In genomic region chr9:89095755-89096154, GRCh38 we compare ENCODE assay signal across 16 cellular contexts.
A peak's percentile ranks its signal among the peaks of the same experiment; 100 is the strongest.
DNase-seq lines count a peak whose midpoint lies in the region; ATAC-seq and TF ChIP-seq lines count a peak whose summit lies in the region.
"Had no signal": no experiment of that assay in that cellular context is flagged by ENCODE, and none has a peak within 500 bp of the region (broad histone marks: within the 10 kb centered on the region; RNA-seq: fewer than 3 reads in every experiment).

No MANE protein-coding gene starts in this region.

- no peak overlapping the region for H2AK5ac ChIP-seq in mesendoderm (ENCODE audit: low read length)

- intact Hi-C loops in dorsolateral prefrontal cortex (cut with DNase I): no loop called here

- H3K4me1 ChIP-seq in mesendoderm (ENCODE audit: control insufficient read depth, low read depth, low read length): no peaks in the 10 kb centered on the region

- no peak overlapping the region for H2BK5ac ChIP-seq in mesendoderm (ENCODE audit: low read length)

- H2BK15ac ChIP-seq in mesendoderm (replicated peaks; ENCODE audit: low read depth): no peak overlapping the region

- TF ChIP-seq CTCF in dorsolateral prefrontal cortex (IDR thresholded peaks at IDR 0.05 in 54 of 56, conservative IDR thresholded peaks at IDR 0.05 in 2 of 56; ENCODE audit: low read depth in 1 of 56, partially characterized antibody in 56 of 56): no peak

- no peaks in the 10 kb centered on the region for H3K36me3 ChIP-seq in mesendoderm (ENCODE audit: control insufficient read depth, insufficient read depth, low read length)

- H3K9ac ChIP-seq in mesendoderm (ENCODE audit: low read length): no peak overlapping the region
- H3K9ac ChIP-seq: KMS-11 had no signal

- no peak overlapping the region for H3K18ac ChIP-seq in mesendoderm (ENCODE audit: low read length)

- H3K56ac ChIP-seq in mesendoderm (ENCODE audit: low read length): no peak overlapping the region

- no peak overlapping the region for H3K4ac ChIP-seq in mesendoderm (ENCODE audit: low read depth, low read length)

- H3K79me2 ChIP-seq in mesendoderm (ENCODE audit: control insufficient read depth, insufficient read depth, low read length): no peaks in the 10 kb centered on the region

- peak overlapping the region; percentile 13 for H4K8ac ChIP-seq in mesendoderm (ENCODE audit: low read depth, low read length)

- H3K23ac ChIP-seq in mesendoderm (ENCODE audit: low read length): no peak overlapping the region

- peak; percentile 4 for DNase-seq in EL
- peak in 6 of 10 donors; percentile 32 to 74 (median 60) for DNase-seq in dorsolateral prefrontal cortex
- DNase-seq in mesendoderm: no peak
- DNase-seq in skeletal muscle cell (ENCODE audit: low read depth): peak; percentile 10
- DNase-seq in NAMALWA (ENCODE audit: low spot score): no peak
- DNase-seq in HK-2 (ENCODE audit: unreplicated experiment): no peak
- DNase-seq: Calu3, DND-41, HFFc6, NCI-H1092 treated with DMSO at 0.1 percent for 48 hours, NCI-H1694 treated with DMSO at 0.1 percent for 48 hours, NCI-H345, NCI-H526 treated with DMSO at 0.1 percent for 48 hours, RPMI8226 had no signal

- no peak overlapping the region for H3K4me3 ChIP-seq in dorsolateral prefrontal cortex
- no peak overlapping the region for H3K4me3 ChIP-seq in mesendoderm (ENCODE audit: low read length)
- H3K4me3 ChIP-seq in skeletal muscle cell (ENCODE audit: low read depth, low read length): no peak overlapping the region

- no peaks in the 10 kb centered on the region for H3K27me3 ChIP-seq in dorsolateral prefrontal cortex
- no peaks in the 10 kb centered on the region for H3K27me3 ChIP-seq in mesendoderm (ENCODE audit: insufficient read depth, low read length, poor library complexity)

- H2BK120ac ChIP-seq in mesendoderm (ENCODE audit: low read depth, low read length): no peak overlapping the region

- ATAC-seq in GM21447 (IDR thresholded peaks at IDR 0.05; ENCODE audit: unreplicated experiment): no peak

- H3K79me1 ChIP-seq in mesendoderm (ENCODE audit: low read length): no peaks in the 10 kb centered on the region

- WGBS in mesendoderm (ENCODE audit: extremely low coverage, insufficient coverage, low lambda C conversion rate): no CpG with 5 or more reads among the region's 8 CpGs

- H3K27ac ChIP-seq in dorsolateral prefrontal cortex (peak overlapping the region in 39 of 59 donors; percentile 5 to 84 (median 58)), mesendoderm (ENCODE audit: low read depth, low read length) (no peak overlapping the region)
- H3K27ac ChIP-seq: KMS-11 had no signal

- H4K5ac ChIP-seq in mesendoderm (ENCODE audit: low read length): no peak overlapping the region

- no peak overlapping the region for H3K4me2 ChIP-seq in mesendoderm (ENCODE audit: low read length)
- H3K4me2 ChIP-seq: KMS-11 had no signal

Comparison
In these comparisons a context has a peak if more than half of its experiments do, and no peak if none do; other contexts are left out.
1. DNase-seq: peak in EL (single experiment), dorsolateral prefrontal cortex (6 of 10) and skeletal muscle cell (single experiment); none in mesendoderm (single experiment), NAMALWA (single experiment) and HK-2 (single experiment).